ENCODE assay signal across 1 cellular context in genomic region chr17:56939869-56940484, GRCh38.
A peak's percentile ranks its signal among the peaks of the same experiment; 100 is the strongest.
TF ChIP-seq lines count a peak whose summit lies in the region.

No MANE protein-coding gene starts in this region.

TF ChIP-seq in HepG2, 621 proteins besides CTCF, POLR2A, EP300 and RAD21 (continued from another document and continues in another):
- TF ChIP-seq ZBED4 (CRISPR knock-in tag; IDR thresholded peaks at IDR 0.05; ENCODE audit: borderline replicate concordance): no peak
- TF ChIP-seq PBX3 (CRISPR knock-in tag; IDR thresholded peaks at IDR 0.05; ENCODE audit: borderline replicate concordance): no peak
- peak; percentile 87 for TF ChIP-seq STAG1 (CRISPR knock-in tag; IDR thresholded peaks at IDR 0.05)
- no peak for TF ChIP-seq GMEB1 (CRISPR knock-in tag; IDR thresholded peaks at IDR 0.05; ENCODE audit: borderline replicate concordance)
- 0 out of 2 replicates have a peak, but pooled peaks have one; percentile 18 for TF ChIP-seq SMAD3 (CRISPR knock-in tag; IDR thresholded peaks at IDR 0.05)
- no peak for TF ChIP-seq KMT2B (CRISPR knock-in tag; IDR thresholded peaks at IDR 0.05)
- TF ChIP-seq KAT2B (IDR thresholded peaks at IDR 0.05; ENCODE audit: borderline replicate concordance, low read depth, low read length): no peak
- TF ChIP-seq ADNP (CRISPR knock-in tag; IDR thresholded peaks at IDR 0.05): no peak
- no peak for TF ChIP-seq NCOR1 (IDR thresholded peaks at IDR 0.05; ENCODE audit: borderline replicate concordance, low read length)
- no peak for TF ChIP-seq THAP11 (CRISPR knock-in tag; IDR thresholded peaks at IDR 0.05)
- TF ChIP-seq ZNF326 (CRISPR knock-in tag; IDR thresholded peaks at IDR 0.05; ENCODE audit: borderline replicate concordance): no peak
- TF ChIP-seq SOX6 (IDR thresholded peaks at IDR 0.05): no peak
- no peak for TF ChIP-seq SOX6 (CRISPR knock-in tag; IDR thresholded peaks at IDR 0.05)
- no peak for TF ChIP-seq ZNF609 (CRISPR knock-in tag; IDR thresholded peaks at IDR 0.05; ENCODE audit: borderline replicate concordance)
- no peak for TF ChIP-seq KLF9 (CRISPR knock-in tag; IDR thresholded peaks at IDR 0.05; ENCODE audit: low read depth)
- TF ChIP-seq HOXA9 (CRISPR knock-in tag; IDR thresholded peaks at IDR 0.05; ENCODE audit: borderline replicate concordance): no peak
- TF ChIP-seq ERF (CRISPR knock-in tag; IDR thresholded peaks at IDR 0.05): no peak
- 0 out of 2 replicates have a peak, but pooled peaks have one; percentile 31 for TF ChIP-seq RXRB (CRISPR knock-in tag; IDR thresholded peaks at IDR 0.05; ENCODE audit: borderline replicate concordance)
- no peak for TF ChIP-seq ZNF558 (CRISPR knock-in tag; IDR thresholded peaks at IDR 0.05; ENCODE audit: borderline replicate concordance)
- no peak for TF ChIP-seq PAWR (CRISPR knock-in tag; IDR thresholded peaks at IDR 0.05; ENCODE audit: borderline replicate concordance)
- no peak for TF ChIP-seq ZNF879 (CRISPR knock-in tag; IDR thresholded peaks at IDR 0.05)
- no peak for TF ChIP-seq ZBTB7A (CRISPR knock-in tag; IDR thresholded peaks at IDR 0.05)
- no peak for TF ChIP-seq ZNF674 (CRISPR knock-in tag; IDR thresholded peaks at IDR 0.05; ENCODE audit: low read depth)
- TF ChIP-seq ONECUT2 (CRISPR knock-in tag; IDR thresholded peaks at IDR 0.05): 0 out of 2 replicates have a peak, but pooled peaks have one; percentile 13
- TF ChIP-seq SIX1 (CRISPR knock-in tag; IDR thresholded peaks at IDR 0.05; ENCODE audit: borderline replicate concordance): no peak
- TF ChIP-seq SMC3 (IDR thresholded peaks at IDR 0.05; ENCODE audit: low read length): peak; percentile 88
- peak; percentile 77 for TF ChIP-seq TEAD3 (CRISPR knock-in tag; optimal IDR thresholded peaks at IDR 0.05; ENCODE audit: borderline replicate concordance)
- TF ChIP-seq ZBTB42 (CRISPR knock-in tag; IDR thresholded peaks at IDR 0.05): no peak
- TF ChIP-seq ZNF350 (CRISPR knock-in tag; IDR thresholded peaks at IDR 0.05; ENCODE audit: borderline replicate concordance, low read depth): no peak
- TF ChIP-seq RARA (CRISPR knock-in tag; IDR thresholded peaks at IDR 0.05): no peak
- TF ChIP-seq ZNF33A (CRISPR knock-in tag; IDR thresholded peaks at IDR 0.05; ENCODE audit: borderline replicate concordance): no peak
- no peak for TF ChIP-seq SP5 (CRISPR knock-in tag; IDR thresholded peaks at IDR 0.05; ENCODE audit: borderline replicate concordance, low read depth)
- no peak for TF ChIP-seq ZNF83 (CRISPR knock-in tag; IDR thresholded peaks at IDR 0.05; ENCODE audit: borderline replicate concordance)
- TF ChIP-seq MYC (CRISPR knock-in tag; IDR thresholded peaks at IDR 0.05; ENCODE audit: borderline replicate concordance): 0 out of 2 replicates have a peak, but pooled peaks have one; percentile 2
- no peak for TF ChIP-seq ZNF10 (CRISPR knock-in tag; IDR thresholded peaks at IDR 0.05; ENCODE audit: borderline replicate concordance, low read depth)
- no peak for TF ChIP-seq DNMT3B (CRISPR knock-in tag; conservative IDR thresholded peaks at IDR 0.05)
- no peak for TF ChIP-seq ZKSCAN1 (IDR thresholded peaks at IDR 0.05; ENCODE audit: low read length)
- no peak for TF ChIP-seq ZBTB25 (CRISPR knock-in tag; IDR thresholded peaks at IDR 0.05)
- no peak for TF ChIP-seq PHF21A (CRISPR knock-in tag; IDR thresholded peaks at IDR 0.05)
- no peak for TF ChIP-seq ZNF260 (CRISPR knock-in tag; IDR thresholded peaks at IDR 0.05; ENCODE audit: borderline replicate concordance, low read depth)
- TF ChIP-seq KDM5A (IDR thresholded peaks at IDR 0.05; ENCODE audit: borderline replicate concordance, low read length): 0 out of 2 replicates have a peak, but pooled peaks have one; percentile 29
- TF ChIP-seq ZNF639 (CRISPR knock-in tag; conservative IDR thresholded peaks at IDR 0.05): no peak
- TF ChIP-seq SNRNP70 (IDR thresholded peaks at IDR 0.05; ENCODE audit: low read depth, low read length): no peak
- no peak for TF ChIP-seq ZNF329 (CRISPR knock-in tag; IDR thresholded peaks at IDR 0.05; ENCODE audit: low read depth)
- TF ChIP-seq MIXL1 (CRISPR knock-in tag; IDR thresholded peaks at IDR 0.05): peak; percentile 89
- no peak for TF ChIP-seq ZNF256 (CRISPR knock-in tag; conservative IDR thresholded peaks at IDR 0.05)
- no peak for TF ChIP-seq ZNF17 (CRISPR knock-in tag; IDR thresholded peaks at IDR 0.05)
- TF ChIP-seq SRSF9 (IDR thresholded peaks at IDR 0.05; ENCODE audit: borderline replicate concordance, insufficient read depth, low read depth, low read length, poor library complexity, severe bottlenecking): no peak
